1 cellular context compared by ENCODE assay signal in genomic region chr6:157514659-157515496, GRCh38.
TF ChIP-seq lines count a peak whose summit lies in the region.

No MANE protein-coding gene starts in this region.

TF ChIP-seq in HepG2, 621 proteins besides CTCF, POLR2A, EP300 and RAD21 (continued from another document and continues in another):
- no peak for TF ChIP-seq PCBP2 (optimal IDR thresholded peaks at IDR 0.05; ENCODE audit: low read depth, low read length, poor library complexity, severe bottlenecking)
- TF ChIP-seq ZNF292 (CRISPR knock-in tag; IDR thresholded peaks at IDR 0.05; ENCODE audit: borderline replicate concordance, low read depth), result no peak
- TF ChIP-seq U2AF1 (optimal IDR thresholded peaks at IDR 0.05; ENCODE audit: low read depth, low read length), result no peak
- TF ChIP-seq ARID5B (CRISPR knock-in tag; IDR thresholded peaks at IDR 0.05), result peak; percentile 77
- 0 out of 2 replicates have a peak, but pooled peaks have one; percentile 0 for TF ChIP-seq CEBPB (IDR thresholded peaks at IDR 0.05; ENCODE audit: borderline replicate concordance, low read depth, low read length)
- peak; percentile 55; the same call in 1 of the 2 replicates for TF ChIP-seq ERF (CRISPR knock-in tag; IDR thresholded peaks at IDR 0.05)
- peak; percentile 12; the same call in 1 of the 2 replicates for TF ChIP-seq UBTF (CRISPR knock-in tag; IDR thresholded peaks at IDR 0.05)
- no peak for TF ChIP-seq TCF7L2 (IDR thresholded peaks at IDR 0.05; ENCODE audit: low read depth, low read length)
- TF ChIP-seq IRF2 (CRISPR knock-in tag; IDR thresholded peaks at IDR 0.05), result peak; percentile 56
- peak; percentile 84; the same call in 1 of the 2 replicates for TF ChIP-seq ZBTB39 (CRISPR knock-in tag; IDR thresholded peaks at IDR 0.05)
- no peak for TF ChIP-seq ZNF138 (CRISPR knock-in tag; IDR thresholded peaks at IDR 0.05; ENCODE audit: low read depth)
- TF ChIP-seq ZHX1 (CRISPR knock-in tag; IDR thresholded peaks at IDR 0.05; ENCODE audit: low read depth), result no peak
- no peak for TF ChIP-seq SCMH1 (CRISPR knock-in tag; IDR thresholded peaks at IDR 0.05; ENCODE audit: borderline replicate concordance)
- TF ChIP-seq SMAD3 (CRISPR knock-in tag; IDR thresholded peaks at IDR 0.05), result no peak
- no peak for TF ChIP-seq ZNF788 (CRISPR knock-in tag; IDR thresholded peaks at IDR 0.05; ENCODE audit: borderline replicate concordance)
- TF ChIP-seq JARID2 (CRISPR knock-in tag; IDR thresholded peaks at IDR 0.05; ENCODE audit: insufficient replicate concordance), result no peak
- TF ChIP-seq ZSCAN22 (CRISPR knock-in tag; IDR thresholded peaks at IDR 0.05), result no peak
- peak; percentile 66; the same call in 1 of the 2 replicates for TF ChIP-seq ZNF792 (CRISPR knock-in tag; IDR thresholded peaks at IDR 0.05)
- TF ChIP-seq ARHGAP35 (CRISPR knock-in tag; IDR thresholded peaks at IDR 0.05; ENCODE audit: borderline replicate concordance), result no peak
- no peak for TF ChIP-seq ZNF790 (CRISPR knock-in tag; IDR thresholded peaks at IDR 0.05; ENCODE audit: borderline replicate concordance)
- TF ChIP-seq TEAD3 (CRISPR knock-in tag; optimal IDR thresholded peaks at IDR 0.05; ENCODE audit: borderline replicate concordance), result peak; percentile 76
- no peak for TF ChIP-seq ZNF569 (CRISPR knock-in tag; IDR thresholded peaks at IDR 0.05; ENCODE audit: borderline replicate concordance)
- no peak for TF ChIP-seq MXD4 (CRISPR knock-in tag; IDR thresholded peaks at IDR 0.05)
- no peak for TF ChIP-seq ZNF501 (CRISPR knock-in tag; IDR thresholded peaks at IDR 0.05)
- TF ChIP-seq ZNF281 (CRISPR knock-in tag; IDR thresholded peaks at IDR 0.05; ENCODE audit: borderline replicate concordance), result no peak
- no peak for TF ChIP-seq ZNF619 (CRISPR knock-in tag; IDR thresholded peaks at IDR 0.05)
- TF ChIP-seq AGO2 (optimal IDR thresholded peaks at IDR 0.05; ENCODE audit: low read depth, low read length), result no peak
- no peak for TF ChIP-seq PTBP1 (IDR thresholded peaks at IDR 0.05; ENCODE audit: low read depth, low read length, poor library complexity, severe bottlenecking)
- no peak for TF ChIP-seq SRSF1 (optimal IDR thresholded peaks at IDR 0.05; ENCODE audit: low read depth, low read length)
- no peak for TF ChIP-seq ZNF703 (CRISPR knock-in tag; IDR thresholded peaks at IDR 0.05; ENCODE audit: borderline replicate concordance)
- no peak for TF ChIP-seq PAWR (CRISPR knock-in tag; IDR thresholded peaks at IDR 0.05; ENCODE audit: borderline replicate concordance)
- 0 out of 2 replicates have a peak, but pooled peaks have one; percentile 10 for TF ChIP-seq SKIL (CRISPR knock-in tag; IDR thresholded peaks at IDR 0.05; ENCODE audit: borderline replicate concordance)
- no peak for TF ChIP-seq ZBTB4 (CRISPR knock-in tag; IDR thresholded peaks at IDR 0.05; ENCODE audit: borderline replicate concordance)
- TF ChIP-seq RARA (CRISPR knock-in tag; IDR thresholded peaks at IDR 0.05), result peak; percentile 80
- no peak for TF ChIP-seq ZNF224 (CRISPR knock-in tag; IDR thresholded peaks at IDR 0.05)
- no peak for TF ChIP-seq ZNF678 (CRISPR knock-in tag; IDR thresholded peaks at IDR 0.05)
- no peak for TF ChIP-seq POLR2AphosphoS2 (IDR thresholded peaks at IDR 0.05; ENCODE audit: low read depth, low read length)
- no peak for TF ChIP-seq MTF1 (CRISPR knock-in tag; IDR thresholded peaks at IDR 0.05)
- TF ChIP-seq NFATC3 (CRISPR knock-in tag; IDR thresholded peaks at IDR 0.05), result no peak
- TF ChIP-seq ETV6 (CRISPR knock-in tag; conservative IDR thresholded peaks at IDR 0.05), result no peak
- TF ChIP-seq RCOR2 (CRISPR knock-in tag; IDR thresholded peaks at IDR 0.05), result no peak; the same call in 1 of the 2 replicates
- no peak for TF ChIP-seq ZNF3 (CRISPR knock-in tag; IDR thresholded peaks at IDR 0.05)
